In genomic region chr5:141734501-141735231, GRCh38 we compare ENCODE assay signal across 1 cellular context.
TF ChIP-seq lines count a peak whose summit lies in the region.

No MANE protein-coding gene starts in this region.

TF ChIP-seq in WTC11, 78 proteins besides CTCF, POLR2A, EP300 and RAD21 (continued from another document):
- TF ChIP-seq TP53 (CRISPR knock-in tag; IDR thresholded peaks at IDR 0.05): peak; percentile 68; the same call in 1 of the 2 replicates
- TF ChIP-seq ZNF219 (CRISPR knock-in tag; IDR thresholded peaks at IDR 0.05; ENCODE audit: borderline replicate concordance): no peak
- no peak for TF ChIP-seq MLX (CRISPR knock-in tag; IDR thresholded peaks at IDR 0.05)
- TF ChIP-seq FOXK1 (CRISPR knock-in tag; IDR thresholded peaks at IDR 0.05): peak; percentile 48; the same call in 1 of the 2 replicates
- TF ChIP-seq NR1H2 (CRISPR knock-in tag; IDR thresholded peaks at IDR 0.05): no peak
- TF ChIP-seq TCF7 (CRISPR knock-in tag; IDR thresholded peaks at IDR 0.05; ENCODE audit: low read depth): 0 out of 2 replicates have a peak, but pooled peaks have one; percentile 34
- peak; percentile 52; the same call in 1 of the 2 replicates for TF ChIP-seq FOXP1 (CRISPR knock-in tag; IDR thresholded peaks at IDR 0.05; ENCODE audit: borderline replicate concordance)
- peak; percentile 73; the same call in 1 of the 2 replicates for TF ChIP-seq ESRRA (CRISPR knock-in tag; IDR thresholded peaks at IDR 0.05; ENCODE audit: borderline replicate concordance)
- peak; percentile 83; the same call in 1 of the 2 replicates for TF ChIP-seq ZBTB21 (CRISPR knock-in tag; IDR thresholded peaks at IDR 0.05; ENCODE audit: borderline replicate concordance)
- TF ChIP-seq, protein P1, sequence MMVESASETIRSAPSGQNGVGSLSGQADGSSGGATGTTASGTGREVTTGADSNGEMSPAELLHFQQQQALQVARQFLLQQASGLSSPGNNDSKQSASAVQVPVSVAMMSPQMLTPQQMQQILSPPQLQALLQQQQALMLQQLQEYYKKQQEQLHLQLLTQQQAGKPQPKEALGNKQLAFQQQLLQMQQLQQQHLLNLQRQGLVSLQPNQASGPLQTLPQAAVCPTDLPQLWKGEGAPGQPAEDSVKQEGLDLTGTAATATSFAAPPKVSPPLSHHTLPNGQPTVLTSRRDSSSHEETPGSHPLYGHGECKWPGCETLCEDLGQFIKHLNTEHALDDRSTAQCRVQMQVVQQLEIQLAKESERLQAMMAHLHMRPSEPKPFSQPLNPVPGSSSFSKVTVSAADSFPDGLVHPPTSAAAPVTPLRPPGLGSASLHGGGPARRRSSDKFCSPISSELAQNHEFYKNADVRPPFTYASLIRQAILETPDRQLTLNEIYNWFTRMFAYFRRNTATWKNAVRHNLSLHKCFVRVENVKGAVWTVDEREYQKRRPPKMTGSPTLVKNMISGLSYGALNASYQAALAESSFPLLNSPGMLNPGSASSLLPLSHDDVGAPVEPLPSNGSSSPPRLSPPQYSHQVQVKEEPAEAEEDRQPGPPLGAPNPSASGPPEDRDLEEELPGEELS (CRISPR knock-in tag; IDR thresholded peaks at IDR 0.05): peak; percentile 86; the same call in 1 of the 2 replicates
- TF ChIP-seq TEAD4 (CRISPR knock-in tag; IDR thresholded peaks at IDR 0.05): peak; percentile 63; the same call in 1 of the 2 replicates
- no peak for TF ChIP-seq OVOL2 (CRISPR knock-in tag; IDR thresholded peaks at IDR 0.05; ENCODE audit: borderline replicate concordance)
- peak; percentile 69; the same call in 1 of the 2 replicates for TF ChIP-seq SMAD4 (CRISPR knock-in tag; IDR thresholded peaks at IDR 0.05)
